ENCODE assay signal across 8 cellular contexts in the genomic region with DNA sequence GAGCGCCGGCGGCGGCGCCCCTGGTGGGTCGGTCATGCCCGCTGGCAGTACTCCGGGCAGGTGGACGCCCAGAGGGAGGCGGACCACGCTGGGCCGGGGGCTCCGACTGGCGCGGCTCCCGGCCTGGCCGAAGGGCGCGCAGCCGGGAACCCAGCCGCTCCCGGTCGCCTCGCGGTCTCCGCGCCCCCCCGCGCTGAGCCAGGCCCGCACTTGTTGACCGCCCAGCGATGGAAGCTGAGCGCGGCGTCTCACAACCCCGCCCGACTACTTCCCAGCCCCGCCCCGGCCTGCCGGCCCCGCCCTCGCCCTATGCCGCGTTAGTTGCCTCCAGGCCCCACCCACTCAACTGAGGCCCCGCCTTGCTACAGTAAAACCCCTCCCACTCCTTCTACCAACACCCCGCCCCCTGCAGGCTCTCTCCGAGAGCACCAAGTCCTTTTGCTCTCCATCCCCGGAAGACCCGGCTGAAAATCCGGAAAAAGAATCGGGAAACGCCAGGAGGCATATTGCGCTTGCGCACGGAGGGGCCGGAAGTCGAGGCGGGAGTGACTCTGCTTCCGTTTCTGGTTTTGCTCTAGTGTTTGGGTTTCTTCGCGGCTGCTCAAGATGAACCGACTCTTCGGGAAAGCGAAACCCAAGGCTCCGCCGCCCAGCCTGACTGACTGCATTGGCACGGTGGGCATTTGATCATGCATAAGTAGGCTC. TPM values are rescaled to one million over a fixed set of nuclear protein-coding genes. Genes with fewer than 3 reads are reported as not detected.
DNase-seq lines count a peak whose midpoint lies in the region; ATAC-seq and TF ChIP-seq lines count a peak whose summit lies in the region.

Gene BAG1, minus strand, starts transcription at position 236 of the 705 bp plus-strand sequence.
Gene CHMP5, plus strand, starts transcription at position 577 of the 705 bp plus-strand sequence. Its CDS starts 30 bp downstream, at position 607.

- H3K36me3 ChIP-seq in ovary (no peaks in the 10 kb centered on the region), thyroid gland (peaks cover 25 to 34% of the 10 kb centered on the region in 2 donors)

- intact Hi-C loops in Right ventricle myocardium inferior (cut with DNase I): loop anchor here (1.0 kb wide), 1 partner anchor 26 kb away; the partner anchor contains the start of gene NFX1
- intact Hi-C loops in ovary (cut with DNase I): no loop called here
- intact Hi-C loops in thyroid gland (cut with DNase I): no loop called here

- H3K9me3 ChIP-seq in ovary (no peaks in the 10 kb centered on the region), thyroid gland (no peaks in the 10 kb centered on the region)

- peak; percentile 85 for ATAC-seq in HG02759 (IDR thresholded peaks at IDR 0.05; ENCODE audit: unreplicated experiment)
- peak; percentile 99 for ATAC-seq in Right ventricle myocardium inferior

- peak within 1 kb of the TSS; percentile 67 to 82 for H3K27ac ChIP-seq in ovary
- H3K27ac ChIP-seq in thyroid gland: peak within 1 kb of the TSS; percentile 63 to 89 (median 78)

- peak within 1 kb of the TSS; percentile 72 for H3K4me3 ChIP-seq in ovary
- peak within 1 kb of the TSS; percentile 76 to 79 (median 77) for H3K4me3 ChIP-seq in thyroid gland (replicated peaks in 1 of 3)

- DNase-seq in NCI-H1417 (lab: John Stamatoyannopoulos, UW) (peak; percentile 95 to 98 (median 96)), SW 1271 (lab: John Stamatoyannopoulos, UW) (peak; percentile 89 to 95), Right ventricle myocardium inferior (ENCODE audit: missing footprints) (peak; percentile 100), ovary (peak; percentile 100), thyroid gland (peak; percentile 100)
- DNase-seq in activated naive CD8-positive, alpha-beta T cell treated with anti-CD3 and anti-CD28 coated beads, Interleukin-2, amount 50 U/mL, for 16 hours (ENCODE audit: low read depth, low spot score): peak; percentile 100

- no peak for TF ChIP-seq EP300 in ovary (IDR thresholded peaks at IDR 0.05)

- WGBS in ovary, 3 donors: 0 to 1% (median 1%) methylated on average over 63 to 67 of the region's 67 CpGs
- 0% methylated on average over 20 to 27 of the region's 67 CpGs for WGBS in thyroid gland, 2 donors

- H3K4me1 ChIP-seq in ovary (ENCODE audit: insufficient read depth) (peaks cover 11% of the 10 kb centered on the region), thyroid gland (peaks cover 14 to 20% of the 10 kb centered on the region in 2 donors)

- TF ChIP-seq POLR2A in ovary (IDR thresholded peaks at IDR 0.05) (peak; percentile 69), thyroid gland (IDR thresholded peaks at IDR 0.05) (peak; percentile 64 to 87)

- TF ChIP-seq CTCF in GM12873 (IDR thresholded peaks at IDR 0.05; ENCODE audit: insufficient read depth, low read depth, low read length, missing control alignments) (peak; percentile 15), ovary (IDR thresholded peaks at IDR 0.05) (peak in 1 of 3 donors; percentile 42), thyroid gland (IDR thresholded peaks at IDR 0.05) (peak in 2 of 6 experiments; percentile 2 to 22)

- H3K27me3 ChIP-seq in ovary (no peaks in the 10 kb centered on the region), thyroid gland (no peaks in the 10 kb centered on the region)

RNA-seq across cellular contexts. Expression of gene BAG1, which starts in this region (rescaled TPM):
- total RNA-seq in Right ventricle myocardium inferior (132 TPM), ovary (10 to 100 TPM; 41.0 to 70.9 (median 59.6) TPM), thyroid gland (100 to 1,000 TPM in 2 of 4 donors, 10 to 100 TPM in 2; 72.0 to 135 (median 99.3) TPM)
- polyA plus RNA-seq in ovary: 10 to 100 TPM; 48.2 to 67.8 TPM

RNA-seq across cellular contexts. Expression of gene CHMP5, which starts in this region (rescaled TPM):
- total RNA-seq in Right ventricle myocardium inferior: 51.5 TPM
- 10 to 100 TPM; 39.7 to 57.1 (median 45.1) TPM for total RNA-seq in ovary
- 10 to 100 TPM; 56.4 to 66.5 TPM for polyA plus RNA-seq in ovary
- total RNA-seq in thyroid gland: 10 to 100 TPM; 55.1 to 78.2 (median 60.3) TPM

Comparison
In these comparisons a context has a peak if more than half of its experiments do, and no peak if none do; other contexts are left out.
1. Peak in every context shown above with its lines: DNase-seq, ATAC-seq, H3K4me3 ChIP-seq and H3K27ac ChIP-seq.